In the genomic region with DNA sequence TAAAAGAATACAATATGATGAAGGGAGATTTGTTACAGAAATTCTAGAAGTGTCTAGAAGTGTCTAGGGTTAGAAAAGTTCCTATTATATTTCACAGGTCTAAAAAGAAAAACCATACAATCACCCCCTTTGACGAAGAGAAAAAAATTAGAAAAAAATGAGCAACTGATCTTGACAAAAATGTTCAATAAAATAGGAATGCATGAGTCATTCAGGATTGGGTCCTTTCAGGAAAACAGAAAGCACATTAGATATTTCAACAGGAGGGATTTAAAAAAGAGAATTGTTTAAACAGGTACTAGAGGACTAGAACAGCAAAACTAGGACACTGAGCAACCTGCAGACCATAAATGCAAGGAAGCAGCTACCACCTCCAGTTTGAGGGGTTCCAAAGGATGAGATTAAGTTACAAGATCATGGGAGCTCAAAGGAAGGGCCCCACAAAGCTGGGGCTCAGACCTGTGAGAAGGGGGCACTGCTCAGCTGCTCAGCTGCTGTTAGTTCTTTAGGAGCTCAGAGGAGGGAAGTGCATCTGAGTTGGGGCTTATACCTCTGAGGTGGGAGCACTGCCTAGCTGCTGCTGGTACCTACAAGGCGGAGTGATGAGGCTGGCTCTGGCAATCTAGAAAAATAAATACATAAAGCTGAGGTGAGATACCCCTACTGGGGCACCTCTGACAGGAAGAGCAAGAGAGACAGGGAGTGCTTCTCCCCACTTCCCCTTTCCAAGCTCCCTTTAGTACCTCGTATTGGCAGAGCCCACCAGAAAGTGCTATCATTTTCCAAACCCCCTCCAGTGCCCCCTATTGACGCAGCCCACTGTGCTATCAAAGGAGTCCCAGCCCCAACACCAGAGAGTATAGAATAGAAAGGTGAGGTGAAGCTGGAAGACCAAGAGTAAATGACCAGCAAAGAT, we compare ENCODE assay signal across 15 cellular contexts. TPM values are rescaled to one million over a fixed set of nuclear protein-coding genes. Genes with fewer than 3 reads are reported as not detected.
A peak's percentile ranks its signal among the peaks of the same experiment; 100 is the strongest.
DNase-seq lines count a peak whose midpoint lies in the region; ATAC-seq, FAIRE-seq and TF ChIP-seq lines count a peak whose summit lies in the region.
"Had no signal": no experiment of that assay in that cellular context is flagged by ENCODE, and none has a peak within 500 bp of the region (broad histone marks: within the 10 kb centered on the region; RNA-seq: fewer than 3 reads in every experiment).

No MANE protein-coding gene starts in this region.

- POLR2A ChIA-PET in K562 (lab: Yijun Ruan, JAX): interaction anchor here (0.6 to 1.2 kb wide), 4 partner anchors 8 to 826 kb away, joined by 3 to 4 read pairs (median 3); no protein-coding TSS in a partner anchor

- TF ChIP-seq EP300 in K562 (IDR thresholded peaks at IDR 0.05; ENCODE audit: low read length): no peak

- H3K4me3 ChIP-seq in GM23248 (no peak overlapping the region; the same call in 1 of the 2 replicates), K562 (no peak overlapping the region), retinal pigment epithelial cell (ENCODE audit: low read length) (no peak overlapping the region)
- H3K4me3 ChIP-seq: lung had no signal

- no peak for TF ChIP-seq RAD21 in K562 (CRISPR knock-in tag; conservative IDR thresholded peaks at IDR 0.05 in 1 of 2, IDR thresholded peaks at IDR 0.05 in 1 of 2)

- peak overlapping the region; percentile 69 for H3K4me2 ChIP-seq in GM23248 (ENCODE audit: unreplicated experiment)
- H3K4me2 ChIP-seq in K562 (ENCODE audit: insufficient read depth, low read length): no peak overlapping the region

- peaks cover 17% of the 10 kb centered on the region; the same call in 1 of the 2 replicates for H3F3A ChIP-seq in GM23248 (ENCODE audit: insufficient read depth)

- ATAC-seq in K562: peak; percentile 26; the same call in 2 of the 3 replicates

- TF ChIP-seq CTCF in K562 (IDR thresholded peaks at IDR 0.05 in 2 of 3, conservative IDR thresholded peaks at IDR 0.05 in 1 of 3; ENCODE audit: insufficient read depth in 2 of 3, low read depth in 1 of 3, low read length in 3 of 3) (no peak; a peak in 1 of 6 replicates), retinal pigment epithelial cell (conservative IDR thresholded peaks at IDR 0.05; ENCODE audit: low read depth, low read length) (peak; percentile 10)

- intact Hi-C loops in K562 (cut with micrococcal nuclease): no loop called here

- DNase-seq in GM23248: peak; percentile 68
- DNase-seq in NOMO-1 (lab: John Stamatoyannopoulos, UW; ENCODE audit: unreplicated experiment in 2 of 2): peak; percentile 27 to 48
- no peak for DNase-seq in K562 (ENCODE audit: extremely low read depth in 1 of 4, low spot score in 3 of 4)
- DNase-seq in retinal pigment epithelial cell (ENCODE audit: low read depth): no peak
- no peak for DNase-seq in ureter (ENCODE audit: low spot score)
- no peak for DNase-seq in NCI-H526 (lab: John Stamatoyannopoulos, UW)
- no peak for DNase-seq in NCI-H1105 treated with DMSO at 0.1 percent for 48 hours (lab: John Stamatoyannopoulos, UW)
- no peak for DNase-seq in HPDE6-E6E7 (ENCODE audit: extremely low spot score)
- DNase-seq: erythroblast, NCI-H187, NCI-H748 treated with DMSO at 0.1 percent for 48 hours, SHP77, small intestine had no signal

- H3K9ac ChIP-seq in GM23248 (no peak overlapping the region), K562 (ENCODE audit: insufficient read depth in 1 of 2, low read depth in 2 of 2, low read length in 2 of 2) (no peak overlapping the region)

- H3K79me2 ChIP-seq in GM23248 (ENCODE audit: insufficient read depth): peaks cover 100% of the 10 kb centered on the region
- no peaks in the 10 kb centered on the region for H3K79me2 ChIP-seq in K562 (ENCODE audit: control insufficient read depth, insufficient read depth, low read length)

- H3K9me2 ChIP-seq in GM23248 (ENCODE audit: insufficient read depth): no peaks in the 10 kb centered on the region

- H4K20me1 ChIP-seq in GM23248 (ENCODE audit: insufficient read depth) (no peaks in the 10 kb centered on the region), K562 (replicated peaks; ENCODE audit: control insufficient read depth, insufficient read depth, low read length) (no peaks in the 10 kb centered on the region)

- H3K27me3 ChIP-seq in GM23248 (replicated peaks; ENCODE audit: insufficient read depth): no peaks in the 10 kb centered on the region
- H3K27me3 ChIP-seq in K562 (ENCODE audit: control insufficient read depth in 2 of 2, insufficient read depth in 2 of 2, low read length in 2 of 2): no peaks in the 10 kb centered on the region; a peak in 1 of 5 replicates
- H3K27me3 ChIP-seq: neutrophil had no signal

- no peaks in the 10 kb centered on the region for H3K9me1 ChIP-seq in K562 (ENCODE audit: control insufficient read depth, insufficient read depth, low read length)

- in situ Hi-C loops in GM23248 (cut with MboI): no loop called here
- in situ Hi-C loops in K562 (cut with MboI): no loop called here

- CTCF ChIA-PET in K562 (lab: Yijun Ruan, JAX; ENCODE audit: low intra/inter-chr PET ratio): no interaction called here

- H3K4me1 ChIP-seq in GM23248 (ENCODE audit: insufficient read depth) (peaks cover 21% of the 10 kb centered on the region), K562 (replicated peaks in 1 of 2; ENCODE audit: control insufficient read depth in 2 of 2, insufficient read depth in 2 of 2, low read length in 2 of 2) (no peaks in the 10 kb centered on the region)

- TF ChIP-seq POLR2A in K562 (conservative IDR thresholded peaks at IDR 0.05): no peak

- H2AFZ ChIP-seq in GM23248 (no peak overlapping the region), K562 (ENCODE audit: low read depth, low read length) (no peak overlapping the region)

- BruUV-seq in K562 (replicated peaks; lab: Mats Ljungman, UMichigan): no TSS peak

- WGBS in GM23248 (ENCODE audit: low coverage in 1 of 2, low lambda C conversion rate in 2 of 2, missing lambda C conversion rate in 2 of 2), 2 experiments: 54 to 70% methylated on average over 4 of the region's 4 CpGs
- 27% methylated on average over 4 of the region's 4 CpGs for WGBS in K562 (ENCODE audit: insufficient coverage, low coverage, missing lambda C conversion rate)

- FAIRE-seq in K562 (lab: Jason Lieb, UNC): no peak
- FAIRE-seq: small intestine had no signal

- H3K27ac ChIP-seq in GM23248: peak overlapping the region; percentile 4; the same call in 1 of the 2 replicates
- no peak overlapping the region for H3K27ac ChIP-seq in K562 (ENCODE audit: extremely low read depth, low read depth, low read length)
- H3K27ac ChIP-seq: neutrophil had no signal

- H3K9me3 ChIP-seq in GM23248 (ENCODE audit: low read depth) (no peaks in the 10 kb centered on the region), K562 (replicated peaks; ENCODE audit: control insufficient read depth, insufficient read depth, low read depth, low read length) (no peaks in the 10 kb centered on the region)
- H3K9me3 ChIP-seq: neutrophil had no signal

- H3K36me3 ChIP-seq in GM23248 (ENCODE audit: low read depth) (no peaks in the 10 kb centered on the region), K562 (ENCODE audit: control insufficient read depth, insufficient read depth, low read length) (no peaks in the 10 kb centered on the region)
- H3K36me3 ChIP-seq: neutrophil had no signal

TF ChIP-seq in K562, 482 proteins besides CTCF, POLR2A, EP300 and RAD21 (continues in another document):
- TF ChIP-seq, protein P1, sequence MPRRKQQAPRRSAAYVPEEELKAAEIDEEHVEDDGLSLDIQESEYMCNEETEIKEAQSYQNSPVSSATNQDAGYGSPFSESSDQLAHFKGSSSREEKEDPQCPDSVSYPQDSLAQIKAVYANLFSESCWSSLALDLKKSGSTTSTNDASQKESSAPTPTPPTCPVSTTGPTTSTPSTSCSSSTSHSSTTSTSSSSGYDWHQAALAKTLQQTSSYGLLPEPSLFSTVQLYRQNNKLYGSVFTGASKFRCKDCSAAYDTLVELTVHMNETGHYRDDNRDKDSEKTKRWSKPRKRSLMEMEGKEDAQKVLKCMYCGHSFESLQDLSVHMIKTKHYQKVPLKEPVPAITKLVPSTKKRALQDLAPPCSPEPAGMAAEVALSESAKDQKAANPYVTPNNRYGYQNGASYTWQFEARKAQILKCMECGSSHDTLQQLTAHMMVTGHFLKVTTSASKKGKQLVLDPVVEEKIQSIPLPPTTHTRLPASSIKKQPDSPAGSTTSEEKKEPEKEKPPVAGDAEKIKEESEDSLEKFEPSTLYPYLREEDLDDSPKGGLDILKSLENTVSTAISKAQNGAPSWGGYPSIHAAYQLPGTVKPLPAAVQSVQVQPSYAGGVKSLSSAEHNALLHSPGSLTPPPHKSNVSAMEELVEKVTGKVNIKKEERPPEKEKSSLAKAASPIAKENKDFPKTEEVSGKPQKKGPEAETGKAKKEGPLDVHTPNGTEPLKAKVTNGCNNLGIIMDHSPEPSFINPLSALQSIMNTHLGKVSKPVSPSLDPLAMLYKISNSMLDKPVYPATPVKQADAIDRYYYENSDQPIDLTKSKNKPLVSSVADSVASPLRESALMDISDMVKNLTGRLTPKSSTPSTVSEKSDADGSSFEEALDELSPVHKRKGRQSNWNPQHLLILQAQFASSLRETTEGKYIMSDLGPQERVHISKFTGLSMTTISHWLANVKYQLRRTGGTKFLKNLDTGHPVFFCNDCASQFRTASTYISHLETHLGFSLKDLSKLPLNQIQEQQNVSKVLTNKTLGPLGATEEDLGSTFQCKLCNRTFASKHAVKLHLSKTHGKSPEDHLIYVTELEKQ (CRISPR knock-in tag; IDR thresholded peaks at IDR 0.05): no peak
- no peak for TF ChIP-seq TRIM28 (IDR thresholded peaks at IDR 0.05)

RNA-seq across cellular contexts. Expression of gene BEND6, which starts 27.1 kb away (rescaled TPM):
- total RNA-seq in GM23248 (2014; rRNA removed; shearing (Covaris generic)): 20.6 and 24.6 TPM in 2 replicates
- polyA plus RNA-seq in GM23248 (2016; fragmentation: Nextera tagmentation; extraction: Ambion mirVana): 22.5 and 25.1 TPM in 2 replicates
- 0.42 and 0.83 TPM in 2 replicates for total RNA-seq in K562 (2011; cell fraction: chromatin; rRNA removed; ENCODE audit: low replicate concordance)
- total RNA-seq in K562 (2011; cell fraction: nucleolus; rRNA removed): 0.17 TPM in 1 of 2 replicates, not detected in the other
- 0.23 TPM in 1 of 2 replicates, not detected in the other for total RNA-seq in K562 (2011; cell fraction: nucleoplasm; rRNA removed)
- total RNA-seq in K562 (2014; rRNA removed): 0.86 TPM in 2 replicates
- 1.5 and 1.7 TPM in 2 replicates for total RNA-seq in K562 (2014; rRNA removed; fragmentation: Illumina TruSeq; extraction: Trizol)
- 1.4 TPM in 2 replicates for total RNA-seq in K562 (2015; rRNA removed; fragmentation: Illumina TruSeq; extraction: Trizol)
- total RNA-seq in K562 (2021): 0.74 and 1.1 TPM in 2 replicates
- polyA plus RNA-seq in K562 (2011; rRNA removed): 0.34 and 0.39 TPM in 2 replicates
- polyA plus RNA-seq in K562 (2011; cell fraction: cytosol; rRNA removed): 0.06 and 0.24 TPM in 2 replicates
- 0.13 and 0.18 TPM in 2 replicates for polyA plus RNA-seq in K562 (2011; cell fraction: nucleus; rRNA removed)
- polyA plus RNA-seq in K562 (2012): 1.2 and 1.9 TPM in 2 replicates
- 1.2 and 2.3 TPM in 2 replicates for polyA plus RNA-seq in K562 (2014; fragmentation: Illumina TruSeq; extraction: Trizol)
- under 1 TPM; 0.37 to 0.52 TPM for polyA plus RNA-seq in K562 (2014; fragmentation: Nextera tagmentation; extraction: Ambion mirVana)
- polyA plus RNA-seq in K562 (2014; rRNA removed): 1.4 and 4.0 TPM in 2 replicates
- 0.32 and 0.48 TPM in 2 replicates for polyA minus RNA-seq in K562 (2011; rRNA and poly(A)+ RNA removed)
- not detected in 2 replicates for polyA minus RNA-seq in K562 (2011; cell fraction: cytosol; rRNA and poly(A)+ RNA removed)
- polyA minus RNA-seq in K562 (2011; cell fraction: nucleus; rRNA and poly(A)+ RNA removed): under 0.01 and 0.44 TPM in 2 replicates
- total RNA-seq in ureter: 4.1 TPM

Comparison
In these comparisons a context has a peak if more than half of its experiments do, and no peak if none do; other contexts are left out.
1. DNase-seq: peak in GM23248 (single experiment) and NOMO-1 (2 of 2); none in K562 (0 of 4), retinal pigment epithelial cell (single experiment), ureter (single experiment), NCI-H526 (0 of 2), NCI-H1105 treated with DMSO at 0.1 percent for 48 hours (single experiment) and HPDE6-E6E7 (single experiment).